In the genomic region with DNA sequence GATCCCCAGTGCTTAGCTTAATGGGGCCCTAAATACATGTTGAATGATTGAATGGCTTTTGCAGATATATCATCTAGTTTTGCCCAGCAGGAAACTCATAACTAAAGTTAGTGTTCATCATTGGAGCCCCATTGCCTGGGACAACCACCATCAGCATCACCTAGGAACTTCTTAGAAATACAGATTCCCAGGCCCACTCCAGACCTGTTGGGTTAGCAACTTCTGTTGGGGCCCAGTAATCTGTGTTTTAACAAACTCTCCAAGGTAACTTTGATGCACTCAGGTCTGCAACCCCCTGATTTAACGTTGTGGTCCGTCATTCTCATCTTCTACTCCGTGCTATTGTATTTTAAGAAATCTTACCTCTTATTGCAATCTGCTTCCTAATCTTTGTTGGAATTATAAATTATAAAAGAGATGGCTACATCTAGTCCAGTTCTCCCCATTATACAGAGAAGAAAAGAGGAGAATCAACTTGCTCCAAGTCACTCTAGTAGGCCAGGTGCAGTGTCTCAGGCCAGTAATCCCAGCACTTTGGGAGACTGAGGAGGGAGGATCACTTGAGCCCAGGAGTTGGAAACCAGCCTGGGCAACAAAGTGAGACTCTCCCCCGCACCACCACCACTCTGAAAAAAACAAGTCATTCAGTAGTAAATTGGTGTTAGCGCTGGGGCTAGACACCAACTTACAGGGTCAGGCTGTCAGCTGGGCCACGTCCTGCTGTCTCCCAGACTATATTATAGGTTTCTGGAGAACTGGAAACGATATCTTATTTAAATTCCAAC, we compare ENCODE assay signal across 9 cellular contexts. TPM values are rescaled to one million over a fixed set of nuclear protein-coding genes. Genes with fewer than 3 reads are reported as not detected.
A peak's percentile ranks its signal among the peaks of the same experiment; 100 is the strongest.
DNase-seq lines count a peak whose midpoint lies in the region; ATAC-seq and TF ChIP-seq lines count a peak whose summit lies in the region.
"Had no signal": no experiment of that assay in that cellular context is flagged by ENCODE, and none has a peak within 500 bp of the region (broad histone marks: within the 10 kb centered on the region; RNA-seq: fewer than 3 reads in every experiment).

No MANE protein-coding gene starts in this region.

- ATAC-seq in activated naive CD4-positive, alpha-beta T cell treated with anti-CD3 and anti-CD28 coated beads, Interleukin-2, amount 50 U/mL, for 72 hours, result no peak
- ATAC-seq in lower lobe of right lung (no peak), thoracic aorta (ENCODE audit: insufficient number of reproducible peaks, low FRiP score, low read depth) (no peak)

- H3K36me3 ChIP-seq in lower lobe of right lung (peaks cover 5% of the 10 kb centered on the region), thoracic aorta (no peaks in the 10 kb centered on the region)
- H3K36me3 ChIP-seq: BE2C had no signal

- peaks cover 15% of the 10 kb centered on the region for H3K4me1 Mint-ChIP-seq in activated naive CD4-positive, alpha-beta T cell treated with anti-CD3 and anti-CD28 coated beads, Interleukin-2, amount 50 U/mL, for 24 hours
- peaks cover 16% of the 10 kb centered on the region for H3K4me1 Mint-ChIP-seq in activated naive CD8-positive, alpha-beta T cell treated with anti-CD3 and anti-CD28 coated beads for 36 hours

- H3K4me3 ChIP-seq in lower lobe of right lung (peak overlapping the region; percentile 54), thoracic aorta (peak overlapping the region; percentile 64)

- peaks cover 1% of the 10 kb centered on the region for H3K36me3 Mint-ChIP-seq in activated naive CD4-positive, alpha-beta T cell treated with anti-CD3 and anti-CD28 coated beads, Interleukin-2, amount 50 U/mL, for 24 hours
- H3K36me3 Mint-ChIP-seq in activated naive CD4-positive, alpha-beta T cell treated with anti-CD3 and anti-CD28 coated beads, Interleukin-2, amount 50 U/mL, for 72 hours, result no peaks in the 10 kb centered on the region
- peaks cover 7% of the 10 kb centered on the region for H3K36me3 Mint-ChIP-seq in activated naive CD8-positive, alpha-beta T cell treated with anti-CD3 and anti-CD28 coated beads for 36 hours

- H3K27me3 ChIP-seq in lower lobe of right lung (ENCODE audit: low read depth), result no peaks in the 10 kb centered on the region
- H3K27me3 ChIP-seq in thoracic aorta (replicated peaks; ENCODE audit: insufficient read depth), result no peaks in the 10 kb centered on the region
- H3K27me3 ChIP-seq: BE2C had no signal

- peak overlapping the region; percentile 90 for H3K4me3 Mint-ChIP-seq in activated naive CD4-positive, alpha-beta T cell treated with anti-CD3 and anti-CD28 coated beads, Interleukin-2, amount 50 U/mL, for 24 hours
- H3K4me3 Mint-ChIP-seq in activated naive CD8-positive, alpha-beta T cell treated with anti-CD3 and anti-CD28 coated beads for 36 hours, result peak overlapping the region; percentile 84

- TF ChIP-seq CTCF in lower lobe of right lung (IDR thresholded peaks at IDR 0.05) (no peak), thoracic aorta (IDR thresholded peaks at IDR 0.05) (no peak)

- intact Hi-C loops in lower lobe of right lung (cut with DNase I), result no loop called here

- no peak overlapping the region for H3K27ac Mint-ChIP-seq in activated naive CD4-positive, alpha-beta T cell treated with anti-CD3 and anti-CD28 coated beads, Interleukin-2, amount 50 U/mL, for 24 hours
- peak overlapping the region in 1 of 2 donors; percentile 84 for H3K27ac Mint-ChIP-seq in activated naive CD4-positive, alpha-beta T cell treated with anti-CD3 and anti-CD28 coated beads, Interleukin-2, amount 50 U/mL, for 72 hours
- peak overlapping the region; percentile 86 for H3K27ac Mint-ChIP-seq in activated naive CD8-positive, alpha-beta T cell treated with anti-CD3 and anti-CD28 coated beads for 36 hours

- H3K27me3 Mint-ChIP-seq in activated naive CD4-positive, alpha-beta T cell treated with anti-CD3 and anti-CD28 coated beads, Interleukin-2, amount 50 U/mL, for 24 hours, result no peaks in the 10 kb centered on the region
- H3K27me3 Mint-ChIP-seq in activated naive CD8-positive, alpha-beta T cell treated with anti-CD3 and anti-CD28 coated beads for 36 hours, result peaks cover 26% of the 10 kb centered on the region

- H3K9me3 ChIP-seq in lower lobe of right lung, result no peaks in the 10 kb centered on the region
- H3K9me3 ChIP-seq in thoracic aorta, result no peaks in the 10 kb centered on the region
- H3K9me3 ChIP-seq: BE2C had no signal

- H3K9me3 Mint-ChIP-seq in activated naive CD4-positive, alpha-beta T cell treated with anti-CD3 and anti-CD28 coated beads, Interleukin-2, amount 50 U/mL, for 24 hours, result no peaks in the 10 kb centered on the region
- no peaks in the 10 kb centered on the region for H3K9me3 Mint-ChIP-seq in activated naive CD4-positive, alpha-beta T cell treated with anti-CD3 and anti-CD28 coated beads, Interleukin-2, amount 50 U/mL, for 72 hours
- H3K9me3 Mint-ChIP-seq in activated naive CD8-positive, alpha-beta T cell treated with anti-CD3 and anti-CD28 coated beads for 36 hours, result no peaks in the 10 kb centered on the region

- H3K4me1 ChIP-seq in lower lobe of right lung (peaks cover 30% of the 10 kb centered on the region), thoracic aorta (ENCODE audit: control insufficient read depth in 1 of 2, low read depth in 2 of 2) (peaks cover 0 to 19% of the 10 kb centered on the region in 2 donors)

- no peak overlapping the region for H3K27ac ChIP-seq in lower lobe of right lung
- H3K27ac ChIP-seq in thoracic aorta, result no peak overlapping the region

- no peak for DNase-seq in activated naive CD4-positive, alpha-beta T cell treated with anti-CD3 and anti-CD28 coated beads, Interleukin-2, amount 50 U/mL, for 72 hours (ENCODE audit: low spot score in 2 of 2)
- no peak for DNase-seq in activated naive CD8-positive, alpha-beta T cell treated with anti-CD3 and anti-CD28 coated beads for 36 hours
- no peak for DNase-seq in lower lobe of right lung
- no peak for DNase-seq in thoracic aorta (ENCODE audit: low spot score)
- DNase-seq in AG20443 (ENCODE audit: low spot score), result no peak
- no peak for DNase-seq in NCI-H2196 (lab: John Stamatoyannopoulos, UW; ENCODE audit: unreplicated experiment)
- DNase-seq in NCI-H187 treated with DMSO at 0.1 percent for 48 hours (lab: John Stamatoyannopoulos, UW), result no peak
- DNase-seq: BE2C had no signal

RNA-seq across cellular contexts. Expression of a gene that starts 13.7 kb away (rescaled TPM):
- total RNA-seq in activated naive CD4-positive, alpha-beta T cell treated with anti-CD3 and anti-CD28 coated beads, Interleukin-2, amount 50 U/mL, for 72 hours, result 10 to 100 TPM in 1 of 2 donors, 1 to 10 TPM in 1; 3.7 to 17.4 TPM
- 10 to 100 TPM; 11.1 to 11.3 TPM for total RNA-seq in activated naive CD8-positive, alpha-beta T cell treated with anti-CD3 and anti-CD28 coated beads for 36 hours
- total RNA-seq in lower lobe of right lung (30.0 TPM), thoracic aorta (10 to 100 TPM; 15.7 to 21.0 TPM)
